ENCODE assay signal across 19 cellular contexts in the genomic region with DNA sequence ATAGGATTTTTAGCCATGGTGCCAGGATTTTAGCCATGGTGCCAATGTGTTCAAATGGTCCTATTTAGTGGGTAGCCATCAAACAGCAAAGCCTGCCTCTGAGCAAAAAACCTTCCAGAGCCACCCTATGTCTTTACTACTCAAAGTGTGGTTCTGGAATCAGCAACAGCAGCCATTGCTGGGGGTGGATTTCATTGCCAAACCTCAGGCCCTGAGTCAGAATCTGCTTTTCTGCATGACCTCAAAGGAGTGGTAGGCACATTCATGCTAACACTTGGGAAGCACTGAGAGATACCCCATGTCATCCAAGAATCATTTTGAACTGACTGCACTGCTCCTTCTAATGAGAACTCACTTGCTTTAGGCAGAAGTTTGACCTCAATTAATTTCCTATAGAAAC.
"Had no signal": no experiment of that assay in that cellular context is flagged by ENCODE, and none has a peak within 500 bp of the region (broad histone marks: within the 10 kb centered on the region; RNA-seq: fewer than 3 reads in every experiment).

No MANE protein-coding gene starts in this region.

- H3K9me3 ChIP-seq: heart right ventricle, mucosa of descending colon, neutrophil, right atrium auricular region, sigmoid colon, suprapubic skin, thyroid gland had no signal

- DNase-seq: cortex of kidney; dorsolateral prefrontal cortex; effector CD8-positive, alpha-beta T cell; heart right ventricle; hypothalamus; kidney glomerular epithelial cell; mucosa of descending colon; naive thymus-derived CD8-positive, alpha-beta T cell; posterior cingulate gyrus; sigmoid colon; small intestine; stimulated activated CD4-positive, alpha-beta T cell treated with anti-CD3 and anti-CD28 coated beads, Interleukin-12 subunit alpha, Interleukin-12 subunit beta, amount 100 ng/mL, for 4 hours; stimulated activated naive CD4-positive, alpha-beta T cell; thyroid gland had no signal

- H3K27me3 Mint-ChIP-seq: naive thymus-derived CD8-positive, alpha-beta T cell; type B pancreatic cell had no signal

- H3K4me3 Mint-ChIP-seq: naive thymus-derived CD8-positive, alpha-beta T cell; type B pancreatic cell had no signal

- H3K36me3 ChIP-seq: heart right ventricle, neutrophil, right atrium auricular region, sigmoid colon, suprapubic skin, thyroid gland had no signal

- H3K36me3 Mint-ChIP-seq: naive thymus-derived CD8-positive, alpha-beta T cell; type B pancreatic cell had no signal

- H3K27me3 ChIP-seq: dorsolateral prefrontal cortex, heart right ventricle, neutrophil, right atrium auricular region, sigmoid colon, suprapubic skin, thyroid gland had no signal

- H3K4me1 Mint-ChIP-seq: naive thymus-derived CD8-positive, alpha-beta T cell had no signal

- H3K27ac Mint-ChIP-seq: naive thymus-derived CD8-positive, alpha-beta T cell; type B pancreatic cell had no signal

- H3K4me3 ChIP-seq: dorsolateral prefrontal cortex, heart right ventricle, mucosa of descending colon, right atrium auricular region, sigmoid colon, suprapubic skin, thyroid gland had no signal

- H3K9me3 Mint-ChIP-seq: type B pancreatic cell had no signal

- H3K4me1 ChIP-seq: heart right ventricle, right atrium auricular region, sigmoid colon, suprapubic skin, thyroid gland had no signal

- ATAC-seq: esophagus mucosa, heart right ventricle, mucosa of descending colon had no signal

- H3K27ac ChIP-seq: dorsolateral prefrontal cortex, heart right ventricle, neutrophil, right atrium auricular region, sigmoid colon, suprapubic skin, thyroid gland had no signal
